Comparison of ENCODE assay signal across 8 cellular contexts in the genomic region with DNA sequence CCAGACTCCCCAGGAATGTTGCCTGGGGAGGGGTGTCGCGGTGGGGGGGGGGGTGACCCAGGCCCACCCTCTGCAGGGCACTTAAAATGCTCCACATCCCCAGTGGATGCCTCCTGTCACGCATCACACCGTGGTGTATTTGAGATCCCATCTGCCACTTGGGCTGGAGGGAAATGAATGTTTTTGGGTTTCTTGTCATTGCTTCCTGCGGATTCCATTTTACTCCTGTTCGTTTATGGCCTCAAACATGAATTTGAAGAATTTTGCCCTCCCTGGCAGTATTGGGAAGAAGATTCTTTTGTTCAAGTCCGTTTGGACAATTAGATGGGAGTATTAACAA. TPM values are rescaled to one million over a fixed set of nuclear protein-coding genes. Genes with fewer than 3 reads are reported as not detected.
DNase-seq lines count a peak whose midpoint lies in the region; ATAC-seq and TF ChIP-seq lines count a peak whose summit lies in the region.

No MANE protein-coding gene starts in this region.

- DNase-seq in GM10266 (ENCODE audit: extremely low spot score) (peak; percentile 33), left ventricle myocardium superior (no peak), GM19238 (ENCODE audit: insufficient read length, low spot score) (no peak)
- no peak for DNase-seq in stimulated activated naive CD8-positive, alpha-beta T cell treated with anti-CD3 and anti-CD28 coated beads, Interleukin-15, Interleukin-2, amounts not matched to agents 100 U/mL and 50 U/mL, for 24 hours

- no peak for TF ChIP-seq CTCF in GM10266 (IDR thresholded peaks at IDR 0.05; ENCODE audit: control insufficient read depth, insufficient read depth, low read depth, missing control alignments)
- TF ChIP-seq CTCF in WI38 (IDR thresholded peaks at IDR 0.05; ENCODE audit: low read depth, low read length): no peak

- ATAC-seq in HG02763 (IDR thresholded peaks at IDR 0.05; ENCODE audit: unreplicated experiment) (peak; percentile 1), left ventricle myocardium superior (peak; percentile 27), GM18870 (IDR thresholded peaks at IDR 0.05; ENCODE audit: unreplicated experiment) (no peak), HG03457 (IDR thresholded peaks at IDR 0.05; ENCODE audit: unreplicated experiment) (no peak)
- ATAC-seq in stimulated activated naive CD8-positive, alpha-beta T cell treated with anti-CD3 and anti-CD28 coated beads, Interleukin-15, Interleukin-2, amounts not matched to agents 100 U/mL and 50 U/mL, for 24 hours: peak; percentile 4

- intact Hi-C loops in left ventricle myocardium superior (cut with micrococcal nuclease): no loop called here

- peak overlapping the region; percentile 75 for H3K4me3 ChIP-seq in WI38 (ENCODE audit: low read depth, low read length)

RNA-seq across cellular contexts. Expression of a gene that starts 0.5 kb away (rescaled TPM):
- 0.79 TPM for total RNA-seq in left ventricle myocardium superior

RNA-seq across cellular contexts. Expression of a gene that starts 38.2 kb away (rescaled TPM):
- total RNA-seq in left ventricle myocardium superior: not detected

Comparison
In these comparisons a context has a peak if more than half of its experiments do, and no peak if none do; other contexts are left out.
1. ATAC-seq: peak in HG02763 (single experiment), left ventricle myocardium superior (single experiment) and stimulated activated naive CD8-positive, alpha-beta T cell treated with anti-CD3 and anti-CD28 coated beads, Interleukin-15, Interleukin-2, amounts not matched to agents 100 U/mL and 50 U/mL, for 24 hours (single experiment); none in GM18870 (single experiment) and HG03457 (single experiment).